ENCODE assay signal across 8 cellular contexts in the genomic region with DNA sequence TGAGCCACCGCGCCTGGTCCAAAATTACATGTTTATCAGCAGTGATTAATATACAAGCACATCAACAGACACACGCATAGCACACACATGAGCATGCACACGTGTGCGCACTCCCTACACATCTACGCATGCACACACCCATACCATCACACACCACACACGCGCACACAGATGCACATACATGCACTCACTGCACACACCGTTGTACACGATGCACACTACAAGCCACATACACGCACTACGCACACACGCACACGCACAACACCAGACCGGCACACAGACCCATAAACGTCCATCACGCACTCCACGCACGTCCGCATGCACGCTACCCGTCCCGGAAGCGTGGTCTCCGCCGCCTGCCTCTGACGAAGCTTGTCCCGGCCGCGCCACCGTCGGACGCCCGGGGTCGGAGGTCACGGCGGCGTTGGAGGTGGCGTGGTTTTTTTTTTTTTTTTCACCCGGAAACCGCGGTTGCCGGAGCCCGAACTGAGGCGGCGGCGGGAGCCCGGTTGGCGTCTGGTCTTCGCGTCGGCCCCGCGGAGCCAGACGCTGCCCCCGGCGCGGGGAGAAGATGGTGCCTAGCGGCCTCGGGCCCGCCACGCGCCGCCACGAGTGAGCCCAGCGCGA. TPM values are rescaled to one million over a fixed set of nuclear protein-coding genes. Genes with fewer than 3 reads are reported as not detected.
DNase-seq lines count a peak whose midpoint lies in the region; ATAC-seq and TF ChIP-seq lines count a peak whose summit lies in the region.

A gene with protein sequence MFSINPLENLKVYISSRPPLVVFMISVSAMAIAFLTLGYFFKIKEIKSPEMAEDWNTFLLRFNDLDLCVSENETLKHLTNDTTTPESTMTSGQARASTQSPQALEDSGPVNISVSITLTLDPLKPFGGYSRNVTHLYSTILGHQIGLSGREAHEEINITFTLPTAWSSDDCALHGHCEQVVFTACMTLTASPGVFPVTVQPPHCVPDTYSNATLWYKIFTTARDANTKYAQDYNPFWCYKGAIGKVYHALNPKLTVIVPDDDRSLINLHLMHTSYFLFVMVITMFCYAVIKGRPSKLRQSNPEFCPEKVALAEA (plus strand): TSS at position 457 of the 627 bp plus-strand sequence. CDS start 20,641 bp downstream, outside the sequence.

- H3K36me3 ChIP-seq in kidney epithelial cell (ENCODE audit: control insufficient read depth, insufficient read depth, low read length) = no peaks in the 10 kb centered on the region

- H3K4me3 Mint-ChIP-seq in activated CD4-positive, alpha-beta T cell treated with anti-CD3 and anti-CD28 coated beads for 36 hours = peak within 1 kb of the TSS; percentile 99
- peak within 1 kb of the TSS; percentile 93 for H3K4me3 Mint-ChIP-seq in chondrocyte (ENCODE audit: unreplicated experiment)

- H3K27me3 Mint-ChIP-seq in activated CD4-positive, alpha-beta T cell treated with anti-CD3 and anti-CD28 coated beads for 36 hours = no peaks in the 10 kb centered on the region
- no peaks in the 10 kb centered on the region for H3K27me3 Mint-ChIP-seq in chondrocyte (ENCODE audit: low read depth)

- no peaks in the 10 kb centered on the region for H3K9me3 Mint-ChIP-seq in activated CD4-positive, alpha-beta T cell treated with anti-CD3 and anti-CD28 coated beads for 36 hours (ENCODE audit: low read depth)
- no peaks in the 10 kb centered on the region for H3K9me3 Mint-ChIP-seq in chondrocyte (ENCODE audit: low read depth)

- H3K4me1 Mint-ChIP-seq in activated CD4-positive, alpha-beta T cell treated with anti-CD3 and anti-CD28 coated beads for 36 hours = peaks cover 33% of the 10 kb centered on the region
- H3K4me1 Mint-ChIP-seq in chondrocyte (ENCODE audit: low read depth) = peaks cover 32% of the 10 kb centered on the region

- ATAC-seq in GM19025 (IDR thresholded peaks at IDR 0.05; ENCODE audit: low read depth, unreplicated experiment) (peak; percentile 80), HG03342 (IDR thresholded peaks at IDR 0.05; ENCODE audit: unreplicated experiment) (peak; percentile 77)
- ATAC-seq in activated CD4-positive, alpha-beta T cell treated with anti-CD3 and anti-CD28 coated beads for 36 hours = peak; percentile 90

- peak within 1 kb of the TSS; percentile 98 for H3K27ac Mint-ChIP-seq in activated CD4-positive, alpha-beta T cell treated with anti-CD3 and anti-CD28 coated beads for 36 hours
- H3K27ac Mint-ChIP-seq in chondrocyte (ENCODE audit: unreplicated experiment) = peak within 1 kb of the TSS; percentile 94

- POLR2A ChIA-PET in activated CD4-positive, alpha-beta T cell treated with anti-CD3 and anti-CD28 coated beads for 36 hours (lab: Charles Lee) = interaction anchor here (0.6 to 0.7 kb wide), 3 partner anchors 18 to 97 kb away, joined by 3 to 5 read pairs (median 4); no protein-coding TSS in a partner anchor

- TF ChIP-seq CTCF in AG10803 (conservative IDR thresholded peaks at IDR 0.05; ENCODE audit: low read length) = no peak
- TF ChIP-seq CTCF in chondrocyte (IDR thresholded peaks at IDR 0.05) = no peak
- TF ChIP-seq CTCF in kidney epithelial cell (IDR thresholded peaks at IDR 0.05; ENCODE audit: insufficient read depth, low read length, poor library complexity, severe bottlenecking) = no peak

- CTCF ChIA-PET in activated CD4-positive, alpha-beta T cell treated with anti-CD3 and anti-CD28 coated beads for 36 hours (lab: Charles Lee) = interaction anchor here (0.6 to 2.9 kb wide), 4 partner anchors 76 to 640 kb away, joined by 3 to 12 read pairs (median 4); no protein-coding TSS in a partner anchor

- intact Hi-C loops in activated CD4-positive, alpha-beta T cell treated with anti-CD3 and anti-CD28 coated beads for 36 hours (cut with DNase I, micrococcal nuclease) = loop anchor here (1.0 to 5.0 kb wide), 15 partner anchors 34 to 1884 kb away; partner anchors contain the start of genes GUSB (in 1 of the 2), RABGEF1 (in 1 of the 2), SBDS (in 1 of the 2) and TYW1 (in 1 of the 2)

- H3K36me3 Mint-ChIP-seq in activated CD4-positive, alpha-beta T cell treated with anti-CD3 and anti-CD28 coated beads for 36 hours (ENCODE audit: low read depth) = peaks cover 20% of the 10 kb centered on the region
- H3K36me3 Mint-ChIP-seq in chondrocyte (ENCODE audit: low read depth) = peaks cover 3% of the 10 kb centered on the region

- no peaks in the 10 kb centered on the region for H3K27me3 ChIP-seq in kidney epithelial cell (ENCODE audit: control insufficient read depth, insufficient read depth, low read length)

- peak within 1 kb of the TSS; percentile 98 for H3K4me3 ChIP-seq in AG10803 (ENCODE audit: low read length)
- peak within 1 kb of the TSS; percentile 89 for H3K4me3 ChIP-seq in kidney epithelial cell (ENCODE audit: low read depth, low read length)

- peak; percentile 87 for DNase-seq in AG10803 (ENCODE audit: low read depth)
- peak; percentile 71 for DNase-seq in NCI-H460 (ENCODE audit: extremely low read depth, low read depth)
- peak; percentile 96 for DNase-seq in activated CD4-positive, alpha-beta T cell treated with anti-CD3 and anti-CD28 coated beads for 36 hours
- DNase-seq in chondrocyte (ENCODE audit: low spot score) = peak; percentile 95
- DNase-seq in kidney epithelial cell (ENCODE audit: low read depth) = peak; percentile 25
- peak; percentile 95 for DNase-seq in stimulated activated CD4-positive, alpha-beta T cell treated with anti-CD3 and anti-CD28 coated beads, Interleukin-15, amount 100 ng/mL, for 24 hours

RNA-seq across cellular contexts. Expression of the gene that starts here (rescaled TPM):
- 95.2 and 97.8 TPM in 2 replicates for total RNA-seq in NCI-H460 (2014; rRNA removed; shearing (Covaris generic))
- 52.8 and 66.6 TPM in 2 replicates for polyA plus RNA-seq in NCI-H460 (2014; cell fraction: nucleus; rRNA removed)
- 10 to 100 TPM; 70.5 to 85.8 TPM for total RNA-seq in activated CD4-positive, alpha-beta T cell treated with anti-CD3 and anti-CD28 coated beads for 36 hours
- total RNA-seq in chondrocyte = 83.0 to 102 TPM (median 90.6 TPM) in 3 replicates
- total RNA-seq in kidney epithelial cell = 96.5 and 103 TPM in 2 replicates

Comparison
In these comparisons a context has a peak if more than half of its experiments do, and no peak if none do; other contexts are left out.
1. Peak in every context shown above with its lines: DNase-seq, ATAC-seq and H3K4me3 ChIP-seq.
2. DNase-seq: peak in every context shown above with its lines; median percentile 96 in activated CD4-positive, alpha-beta T cell treated with anti-CD3 and anti-CD28 coated beads for 36 hours; 95 in chondrocyte; 95 in stimulated activated CD4-positive, alpha-beta T cell treated with anti-CD3 and anti-CD28 coated beads, Interleukin-15, amount 100 ng/mL, for 24 hours; 87 in AG10803; 71 in NCI-H460; 25 in kidney epithelial cell.